ENCODE assay signal across 12 cellular contexts in genomic region chr13:95207769-95208366, GRCh38.
A peak's percentile ranks its signal among the peaks of the same experiment; 100 is the strongest.
DNase-seq lines count a peak whose midpoint lies in the region; ATAC-seq, FAIRE-seq and TF ChIP-seq lines count a peak whose summit lies in the region.
"Had no signal": no experiment of that assay in that cellular context is flagged by ENCODE, and none has a peak within 500 bp of the region (broad histone marks: within the 10 kb centered on the region; RNA-seq: fewer than 3 reads in every experiment).

No MANE protein-coding gene starts in this region.

- H3K36me3 Mint-ChIP-seq in CD8-positive, alpha-beta memory T cell: peaks cover 16 to 64% (median 17%) of the 10 kb centered on the region in 3 donors

- intact Hi-C loops in right lobe of liver (cut with DNase I): no loop called here

- H3K9me3 ChIP-seq in right lobe of liver: no peaks in the 10 kb centered on the region
- H3K9me3 ChIP-seq in CD8-positive, alpha-beta memory T cell (ENCODE audit: low read length): no peaks in the 10 kb centered on the region
- H3K9me3 ChIP-seq: body of pancreas had no signal

- H3K9me3 Mint-ChIP-seq in CD8-positive, alpha-beta memory T cell: no peaks in the 10 kb centered on the region

- no peak for FAIRE-seq in RCC 7860 (lab: Jason Lieb, UNC)
- FAIRE-seq: HTR-8/SVneo had no signal

- H3K4me3 Mint-ChIP-seq in CD8-positive, alpha-beta memory T cell: no peak overlapping the region

- in situ Hi-C loops in SK-MEL-5 (cut with HindIII; ENCODE audit: low pct_unique_long_range_greater_than_20kb, low sequenced_read_pairs): no loop called here

- H3K27ac Mint-ChIP-seq in CD8-positive, alpha-beta memory T cell: no peak overlapping the region

- no peaks in the 10 kb centered on the region for H3K27me3 ChIP-seq in right lobe of liver
- no peaks in the 10 kb centered on the region for H3K27me3 ChIP-seq in CD8-positive, alpha-beta memory T cell (ENCODE audit: insufficient read depth, low read length, poor library complexity, severe bottlenecking)
- H3K27me3 ChIP-seq: body of pancreas had no signal

- WGBS in right lobe of liver (ENCODE audit: insufficient coverage, low coverage, low lambda C conversion rate, missing lambda C conversion rate): 84% methylated on average over 11 of the region's 12 CpGs

- POLR2A ChIA-PET in CD8-positive, alpha-beta memory T cell (lab: Charles Lee): no interaction called here

- no peaks in the 10 kb centered on the region for H3K4me1 ChIP-seq in right lobe of liver
- H3K4me1 ChIP-seq in CD8-positive, alpha-beta memory T cell (ENCODE audit: insufficient read depth, low read length): no peaks in the 10 kb centered on the region
- H3K4me1 ChIP-seq: body of pancreas had no signal

- no peak overlapping the region for H3K27ac ChIP-seq in right lobe of liver
- no peak overlapping the region for H3K27ac ChIP-seq in CD8-positive, alpha-beta memory T cell (ENCODE audit: low read depth, low read length)
- H3K27ac ChIP-seq: body of pancreas, SK-N-MC had no signal

- H3K36me3 ChIP-seq in right lobe of liver: no peaks in the 10 kb centered on the region
- no peaks in the 10 kb centered on the region for H3K36me3 ChIP-seq in CD8-positive, alpha-beta memory T cell (ENCODE audit: insufficient read depth, low read length)

- no peak for TF ChIP-seq POLR2A in right lobe of liver (IDR thresholded peaks at IDR 0.05)

- DNase-seq in GM10266 (ENCODE audit: extremely low spot score) (peak; percentile 36), SK-MEL-5 (ENCODE audit: low read depth, low spot score) (peak; percentile 48), COLO668 (lab: John Stamatoyannopoulos, UW; ENCODE audit: unreplicated experiment) (no peak), RCC 7860 (ENCODE audit: low spot score) (no peak), right lobe of liver (no peak)
- no peak for DNase-seq in CD8-positive, alpha-beta memory T cell
- DNase-seq: body of pancreas, NCI-H2171 treated with DMSO at 0.1 percent for 48 hours had no signal

- H3K4me3 ChIP-seq in right lobe of liver: no peak overlapping the region
- H3K4me3 ChIP-seq in CD8-positive, alpha-beta memory T cell (ENCODE audit: low read length): no peak overlapping the region
- H3K4me3 ChIP-seq: body of pancreas, SK-N-MC had no signal

- CTCF ChIA-PET in CD8-positive, alpha-beta memory T cell (lab: Charles Lee): interaction anchor here (1.0 to 1.7 kb wide), 2 partner anchors 18 to 196 kb away, joined by 5 to 7 read pairs; no protein-coding TSS in a partner anchor

- H3K27me3 Mint-ChIP-seq in CD8-positive, alpha-beta memory T cell: no peaks in the 10 kb centered on the region

- TF ChIP-seq CTCF in GM10266 (IDR thresholded peaks at IDR 0.05; ENCODE audit: control insufficient read depth, insufficient read depth, low read depth, missing control alignments): no peak
- TF ChIP-seq CTCF in right lobe of liver (IDR thresholded peaks at IDR 0.05): no peak

- H3K4me1 Mint-ChIP-seq in CD8-positive, alpha-beta memory T cell: no peaks in the 10 kb centered on the region

- ATAC-seq in GM19455 (IDR thresholded peaks at IDR 0.05; ENCODE audit: unreplicated experiment) (peak; percentile 92), HG02973 (IDR thresholded peaks at IDR 0.05; ENCODE audit: unreplicated experiment) (peak; percentile 74), right lobe of liver (no peak)
- ATAC-seq: body of pancreas had no signal

Comparison
In these comparisons a context has a peak if more than half of its experiments do, and no peak if none do; other contexts are left out.
1. DNase-seq: peak in GM10266 (single experiment) and SK-MEL-5 (single experiment); none in COLO668 (single experiment), RCC 7860 (single experiment), right lobe of liver (0 of 3) and CD8-positive, alpha-beta memory T cell (0 of 5).
2. ATAC-seq: peak in GM19455 (single experiment) and HG02973 (single experiment); none in right lobe of liver (0 of 4).